Comparison of ENCODE assay signal across 17 cellular contexts in the genomic region with DNA sequence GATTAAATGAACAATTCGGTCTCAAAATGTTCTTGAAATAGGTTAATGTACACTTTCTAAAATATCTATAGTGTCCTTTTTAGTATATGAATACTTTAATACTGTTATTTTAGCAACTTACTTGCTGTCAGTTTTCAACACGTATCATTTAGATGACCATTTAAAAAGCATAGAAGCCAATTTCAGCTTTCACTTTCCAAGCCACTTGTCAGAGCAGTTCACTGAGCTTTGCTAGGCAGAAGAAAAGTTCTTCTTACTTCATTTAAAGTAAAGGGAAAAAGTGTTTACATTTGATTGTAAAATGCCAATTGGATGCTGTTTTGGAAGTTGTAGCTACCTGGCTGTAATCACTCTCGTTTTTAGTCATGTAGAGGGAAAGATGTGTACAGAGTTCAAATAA.
"Had no signal": no experiment of that assay in that cellular context is flagged by ENCODE, and none has a peak within 500 bp of the region (broad histone marks: within the 10 kb centered on the region; RNA-seq: fewer than 3 reads in every experiment).

No MANE protein-coding gene starts in this region.

- H3K4me3 ChIP-seq: breast epithelium, gastrocnemius medialis, heart right ventricle, left lung, upper lobe of left lung had no signal

- H3K9me3 ChIP-seq: breast epithelium, gastrocnemius medialis, heart right ventricle, left lung, upper lobe of left lung had no signal

- H3K4me3 Mint-ChIP-seq: activated naive CD8-positive, alpha-beta T cell treated with anti-CD3 and anti-CD28 coated beads, Interleukin-2, amount 10 ng/mL, durations not matched to agents 7 days and 5 days; memory B cell; natural killer cell treated with Interleukin-12 subunit alpha and Interleukin-12 subunit beta and Interleukin-15 and Interleukin-18, amount 100 ng/mL, for 72 hours had no signal

- H3K9me3 Mint-ChIP-seq: activated naive CD8-positive, alpha-beta T cell treated with anti-CD3 and anti-CD28 coated beads, Interleukin-2, amount 10 ng/mL, durations not matched to agents 7 days and 5 days; memory B cell had no signal

- H3K4me1 Mint-ChIP-seq: activated naive CD8-positive, alpha-beta T cell treated with anti-CD3 and anti-CD28 coated beads, Interleukin-2, amount 10 ng/mL, durations not matched to agents 7 days and 5 days; memory B cell had no signal

- H3K27ac ChIP-seq: breast epithelium, gastrocnemius medialis, heart right ventricle, left lung, upper lobe of left lung had no signal

- H3K27ac Mint-ChIP-seq: activated naive CD8-positive, alpha-beta T cell treated with anti-CD3 and anti-CD28 coated beads, Interleukin-2, amount 10 ng/mL, durations not matched to agents 7 days and 5 days; memory B cell; natural killer cell treated with Interleukin-12 subunit alpha and Interleukin-12 subunit beta and Interleukin-15 and Interleukin-18, amount 100 ng/mL, for 72 hours had no signal

- H3K27me3 Mint-ChIP-seq: activated naive CD8-positive, alpha-beta T cell treated with anti-CD3 and anti-CD28 coated beads, Interleukin-2, amount 10 ng/mL, durations not matched to agents 7 days and 5 days; memory B cell; natural killer cell treated with Interleukin-12 subunit alpha and Interleukin-12 subunit beta and Interleukin-15 and Interleukin-18, amount 100 ng/mL, for 72 hours had no signal

- H3K27me3 ChIP-seq: breast epithelium, gastrocnemius medialis, heart right ventricle, left lung, upper lobe of left lung had no signal

- DNase-seq: activated naive CD4-positive, alpha-beta T cell; activated naive CD8-positive, alpha-beta T cell treated with anti-CD3 and anti-CD28 coated beads, Interleukin-2, amount 10 ng/mL, durations not matched to agents 7 days and 5 days; activated T-cell treated with anti-CD3 and anti-CD28 coated beads for 4 hours; anterior cingulate cortex; erythroblast; gastrocnemius medialis; heart right ventricle; islet precursor cell; left lung; stimulated activated CD4-positive, alpha-beta T cell treated with anti-CD3 and anti-CD28 coated beads, Interleukin-4, amount 100 ng/mL, for 24 hours; stimulated activated naive CD4-positive, alpha-beta T cell; substantia nigra; T-helper 9 cell; upper lobe of left lung had no signal

- H3K36me3 ChIP-seq: breast epithelium, gastrocnemius medialis, heart right ventricle, left lung, upper lobe of left lung had no signal

- H3K36me3 Mint-ChIP-seq: activated naive CD8-positive, alpha-beta T cell treated with anti-CD3 and anti-CD28 coated beads, Interleukin-2, amount 10 ng/mL, durations not matched to agents 7 days and 5 days; memory B cell; natural killer cell treated with Interleukin-12 subunit alpha and Interleukin-12 subunit beta and Interleukin-15 and Interleukin-18, amount 100 ng/mL, for 72 hours had no signal

- H3K4me1 ChIP-seq: breast epithelium, heart right ventricle, left lung, upper lobe of left lung had no signal
